ENCODE assay signal across 8 cellular contexts in the genomic region with DNA sequence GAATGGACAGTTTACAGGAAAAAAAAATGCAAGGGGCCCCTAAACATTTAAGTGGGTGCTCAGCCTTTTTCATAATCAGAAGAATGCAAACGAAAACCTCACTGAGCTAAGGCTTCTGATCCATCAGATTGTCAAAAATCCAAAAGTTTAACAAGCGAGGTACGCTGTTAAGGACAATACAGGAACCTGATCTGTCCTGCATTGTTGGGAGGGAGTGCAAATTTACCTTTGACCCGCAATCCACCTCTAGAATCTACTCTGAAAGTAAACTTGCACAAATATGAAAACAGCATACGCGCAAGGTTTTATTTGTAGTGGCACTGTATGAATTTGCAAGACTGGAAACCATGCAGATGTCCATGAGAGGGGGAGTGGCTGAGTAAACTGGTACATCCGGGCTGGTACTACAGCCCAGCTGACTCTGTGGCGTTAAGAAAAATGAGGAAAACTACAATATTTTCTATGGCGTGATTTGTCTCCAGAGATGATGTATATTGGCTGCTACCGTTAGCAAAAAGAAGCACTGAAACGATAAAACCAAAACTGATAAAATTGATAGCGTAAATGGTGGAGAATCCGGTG. TPM values are rescaled to one million over a fixed set of nuclear protein-coding genes. Genes with fewer than 3 reads are reported as not detected.
DNase-seq lines count a peak whose midpoint lies in the region; ATAC-seq, FAIRE-seq and TF ChIP-seq lines count a peak whose summit lies in the region.

No MANE protein-coding gene starts in this region.

- H3K9me3 ChIP-seq in HUES64 (ENCODE audit: insufficient read depth, low read depth, low read length) (no peaks in the 10 kb centered on the region), GM12878 (replicated peaks; ENCODE audit: control insufficient read depth, insufficient read depth, low read length) (no peaks in the 10 kb centered on the region; the same call in 2 of the 3 replicates), vagina (no peaks in the 10 kb centered on the region)

- H3K9ac ChIP-seq in HUES64 (ENCODE audit: low read depth, low read length) (peak overlapping the region; percentile 80), GM12878 (ENCODE audit: control insufficient read depth, insufficient read depth, low read length) (peak overlapping the region; percentile 87)

- SMC1A ChIA-PET in GM12878 (lab: Charles Lee; ENCODE audit: uncharacterized antibody, unreplicated experiment) = interaction anchor here (0.7 to 1.6 kb wide), 3 partner anchors 9 to 219 kb away, joined by 3 to 12 read pairs (median 3); no protein-coding TSS in a partner anchor

- intact Hi-C loops in GM12878 (cut with micrococcal nuclease; ENCODE audit: unreplicated experiment) = no loop called here
- intact Hi-C loops in vagina (cut with DNase I) = no loop called here

- H3K36me3 Mint-ChIP-seq in memory B cell = peaks cover 3% of the 10 kb centered on the region

- peak overlapping the region; percentile 89 for H3K4me2 ChIP-seq in GM12878 (ENCODE audit: control insufficient read depth, insufficient read depth)

- ATAC-seq in GM12878 = no peak
- no peak for ATAC-seq in memory B cell (ENCODE audit: low read depth)
- no peak for ATAC-seq in HG03196 (IDR thresholded peaks at IDR 0.05; ENCODE audit: unreplicated experiment)
- no peak for ATAC-seq in GM18909 (IDR thresholded peaks at IDR 0.05; ENCODE audit: poor library complexity, unreplicated experiment)

- TF ChIP-seq CTCF in AG04449 (IDR thresholded peaks at IDR 0.05; ENCODE audit: insufficient read depth, low read length, missing control alignments) = no peak
- no peak for TF ChIP-seq CTCF in GM12878 (IDR thresholded peaks at IDR 0.05 in 2 of 3, conservative IDR thresholded peaks at IDR 0.05 in 1 of 3; ENCODE audit: control insufficient read depth in 2 of 3, extremely low read depth in 1 of 3, insufficient read depth in 1 of 3, low read depth in 3 of 3, low read length in 3 of 3)
- no peak for TF ChIP-seq CTCF in vagina (IDR thresholded peaks at IDR 0.05)

- BruUV-seq in GM12878 (replicated peaks; lab: Mats Ljungman, UMichigan) = TSS peak; percentile 98

- H3K9me3 Mint-ChIP-seq in memory B cell = peaks cover 2% of the 10 kb centered on the region

- TF ChIP-seq POLR2A in GM12878 (IDR thresholded peaks at IDR 0.05; ENCODE audit: low read depth, low read length) (no peak), vagina (IDR thresholded peaks at IDR 0.05) (no peak)

- H3K4me1 Mint-ChIP-seq in memory B cell = peaks cover 10% of the 10 kb centered on the region

- in situ Hi-C loops in GM12878 (cut with MboI) = no loop called here

- FAIRE-seq in GM12878 (lab: Jason Lieb, UNC) = no peak

- no peaks in the 10 kb centered on the region for H4K20me1 ChIP-seq in GM12878 (ENCODE audit: control insufficient read depth, insufficient read depth)

- 71% methylated on average over 13 of the region's 13 CpGs for WGBS in HUES64
- 49% methylated on average over 13 of the region's 13 CpGs for WGBS in GM12878 (ENCODE audit: insufficient coverage, insufficient replicate concordance, low lambda C conversion rate, missing lambda C conversion rate)

- TF ChIP-seq RAD21 in GM12878 (IDR thresholded peaks at IDR 0.05; ENCODE audit: insufficient read depth, low read depth, low read length) = no peak

- DNase-seq in AG04449 (ENCODE audit: low read depth, low spot score) (no peak), GM12878 (ENCODE audit: low read depth, low spot score) (no peak), memory B cell (ENCODE audit: low spot score in 2 of 2) (no peak), vagina (ENCODE audit: extremely low spot score in 2 of 2) (no peak)
- DNase-seq in stimulated activated CD8-positive, alpha-beta memory T cell treated with anti-CD3 and anti-CD28 coated beads, Interleukin-4, amount 100 ng/mL, for 48 hours = no peak

- CTCF ChIA-PET in AG04449 (lab: Yijun Ruan, JAX) (interaction anchor here (0.9 to 3.0 kb wide), 3 partner anchors 9 to 114 kb away, joined by 3 to 25 read pairs (median 3); no protein-coding TSS in a partner anchor), GM12878 (lab: Yijun Ruan, JAX) (interaction anchor here (0.6 to 2.7 kb wide), 5 partner anchors 9 to 472 kb away, joined by 3 to 27 read pairs (median 3); no protein-coding TSS in a partner anchor)

- no peaks in the 10 kb centered on the region for H3K79me2 ChIP-seq in GM12878 (ENCODE audit: control insufficient read depth, insufficient read depth, low read length)

- H3K4me3 Mint-ChIP-seq in memory B cell = peak overlapping the region; percentile 87

- H2AFZ ChIP-seq in GM12878 (ENCODE audit: control insufficient read depth, low read depth, low read length) = peak overlapping the region; percentile 95

- H3K4me3 ChIP-seq in AG04449 (ENCODE audit: low read depth, low read length) = peak overlapping the region; percentile 74
- H3K4me3 ChIP-seq in HUES64 (ENCODE audit: low read length) = peak overlapping the region; percentile 79
- peak overlapping the region; percentile 80 for H3K4me3 ChIP-seq in GM12878
- H3K4me3 ChIP-seq in vagina = peak overlapping the region; percentile 54 to 59

- H3K4me1 ChIP-seq in HUES64 (ENCODE audit: insufficient read depth, low read length) (peaks cover 14% of the 10 kb centered on the region), GM12878 (ENCODE audit: control insufficient read depth, insufficient read depth, low read length) (peaks cover 5% of the 10 kb centered on the region), vagina (peaks cover 21% of the 10 kb centered on the region)

- H3K27me3 Mint-ChIP-seq in memory B cell = peaks cover 2% of the 10 kb centered on the region

- H3K27ac Mint-ChIP-seq in memory B cell = peak overlapping the region; percentile 81

- H3K27me3 ChIP-seq in HUES64 (ENCODE audit: insufficient read depth, low read length) (no peaks in the 10 kb centered on the region), GM12878 (replicated peaks in 1 of 2; ENCODE audit: control insufficient read depth in 2 of 2, insufficient read depth in 2 of 2, low read length in 1 of 2) (no peaks in the 10 kb centered on the region; a peak in 1 of 4 replicates), vagina (no peaks in the 10 kb centered on the region)

- H3K36me3 ChIP-seq in HUES64 (ENCODE audit: insufficient read depth, low read length) = no peaks in the 10 kb centered on the region
- no peaks in the 10 kb centered on the region for H3K36me3 ChIP-seq in GM12878 (ENCODE audit: control insufficient read depth in 2 of 2, insufficient read depth in 2 of 2, low read length in 1 of 2)
- H3K36me3 ChIP-seq in vagina = peaks cover 0 to 7% of the 10 kb centered on the region in 2 donors

- RAD21 ChIA-PET in GM12878 (lab: Charles Lee; ENCODE audit: unreplicated experiment) = interaction anchor here (2.0 kb wide), 1 partner anchor 9 kb away, joined by 11 read pairs; no protein-coding TSS in a partner anchor

- H3K27ac ChIP-seq in HUES64 (ENCODE audit: low read depth, low read length) (peak overlapping the region; percentile 71), GM12878 (ENCODE audit: control insufficient read depth, insufficient read depth) (peak overlapping the region; percentile 71), vagina (peak overlapping the region; percentile 86)

- no peak for TF ChIP-seq EP300 in GM12878 (IDR thresholded peaks at IDR 0.05; ENCODE audit: borderline replicate concordance in 1 of 2, control insufficient read depth in 1 of 2, low read depth in 2 of 2, low read length in 2 of 2)

- POLR2A ChIA-PET in AG04449 (lab: Yijun Ruan, JAX) = interaction anchor here (0.9 to 1.3 kb wide), 5 partner anchors 9 to 115 kb away, joined by 3 to 6 read pairs (median 3); no protein-coding TSS in a partner anchor
- POLR2A ChIA-PET in GM12878 (lab: Charles Lee) = interaction anchor here (1.3 kb wide), 1 partner anchor 66 kb away, joined by 4 read pairs; no protein-coding TSS in a partner anchor

RNA-seq across cellular contexts. Expression of a gene that starts 28.8 kb away (rescaled TPM):
- not detected for polyA plus RNA-seq in HUES64 (2013, experiment 1 of 2)
- polyA plus RNA-seq in HUES64 (2013, experiment 2 of 2) = not detected
- total RNA-seq in GM12878 (2013; cell fraction: nucleolus; rRNA removed) = not detected in 2 replicates
- total RNA-seq in GM12878 (2014; rRNA removed) (not detected in 2 replicates), GM12878 (2014; rRNA removed; fragmentation: Illumina TruSeq; extraction: Trizol) (not detected in 2 replicates), GM12878 (2021) (0.08 and 0.29 TPM in 2 replicates), vagina (4.4 TPM)
- not detected for polyA plus RNA-seq in GM12878 (2011; ENCODE audit: low read depth)
- polyA plus RNA-seq in GM12878 (2011; rRNA removed) (not detected in 2 replicates), GM12878 (2014; fragmentation: Illumina TruSeq; extraction: Trizol) (not detected in 2 replicates), GM12878 (2014; fragmentation: Nextera tagmentation; extraction: Ambion mirVana) (not detected), GM12878 (2014; rRNA removed) (not detected in 2 replicates), GM12878 (2016; fragmentation: Nextera tagmentation; extraction: Ambion mirVana) (not detected)
- not detected in 2 replicates for polyA plus RNA-seq in GM12878 (2011; cell fraction: cytosol; rRNA removed)
- polyA plus RNA-seq in GM12878 (2011; cell fraction: nucleus; rRNA removed) = not detected in 2 replicates
- polyA plus RNA-seq in GM12878 (2012) = not detected in 2 replicates
- polyA minus RNA-seq in GM12878 (2011; rRNA and poly(A)+ RNA removed) = not detected in 2 replicates
- not detected in 2 replicates for polyA minus RNA-seq in GM12878 (2011; cell fraction: cytosol; rRNA and poly(A)+ RNA removed)
- not detected in 2 replicates for polyA minus RNA-seq in GM12878 (2011; cell fraction: nucleus; rRNA and poly(A)+ RNA removed)

RNA-seq across cellular contexts. Expression of a gene that starts 38.4 kb away (rescaled TPM):
- polyA plus RNA-seq in HUES64 (2013, experiment 1 of 2) = 15.6 TPM
- 19.8 TPM for polyA plus RNA-seq in HUES64 (2013, experiment 2 of 2)
- 0.33 and 0.54 TPM in 2 replicates for total RNA-seq in GM12878 (2013; cell fraction: nucleolus; rRNA removed)
- total RNA-seq in GM12878 (2014; rRNA removed) (0.56 and 1.9 TPM in 2 replicates), GM12878 (2014; rRNA removed; fragmentation: Illumina TruSeq; extraction: Trizol) (0.49 and 0.60 TPM in 2 replicates), GM12878 (2021) (1.1 and 1.3 TPM in 2 replicates), vagina (114 TPM)
- 0.50 TPM for polyA plus RNA-seq in GM12878 (2011; ENCODE audit: low read depth)
- polyA plus RNA-seq in GM12878 (2011; rRNA removed) (0.15 and 0.30 TPM in 2 replicates), GM12878 (2014; fragmentation: Illumina TruSeq; extraction: Trizol) (0.96 and 3.4 TPM in 2 replicates), GM12878 (2014; fragmentation: Nextera tagmentation; extraction: Ambion mirVana) (under 1 TPM; 0.03 to 0.16 TPM), GM12878 (2014; rRNA removed) (0.48 and 2.0 TPM in 2 replicates), GM12878 (2016; fragmentation: Nextera tagmentation; extraction: Ambion mirVana) (under 1 TPM; 0.08 to 0.18 TPM)
- polyA plus RNA-seq in GM12878 (2011; cell fraction: cytosol; rRNA removed) = 0.03 and 0.06 TPM in 2 replicates
- polyA plus RNA-seq in GM12878 (2011; cell fraction: nucleus; rRNA removed) = 0.06 and 0.07 TPM in 2 replicates
- polyA plus RNA-seq in GM12878 (2012) = 0.66 and 0.87 TPM in 2 replicates
- polyA minus RNA-seq in GM12878 (2011; rRNA and poly(A)+ RNA removed) = 0.10 TPM in 1 of 2 replicates, not detected in the other
- polyA minus RNA-seq in GM12878 (2011; cell fraction: cytosol; rRNA and poly(A)+ RNA removed) = not detected in 2 replicates
- polyA minus RNA-seq in GM12878 (2011; cell fraction: nucleus; rRNA and poly(A)+ RNA removed) = not detected in 2 replicates

RNA-seq across cellular contexts. Expression of a gene that starts 54.0 kb away (rescaled TPM):
- polyA plus RNA-seq in HUES64 (2013, experiment 1 of 2) = 11.5 TPM
- 10.5 TPM for polyA plus RNA-seq in HUES64 (2013, experiment 2 of 2)
- 22.2 and 23.3 TPM in 2 replicates for total RNA-seq in GM12878 (2013; cell fraction: nucleolus; rRNA removed)
- total RNA-seq in GM12878 (2014; rRNA removed) (17.0 and 18.2 TPM in 2 replicates), GM12878 (2014; rRNA removed; fragmentation: Illumina TruSeq; extraction: Trizol) (16.7 and 19.2 TPM in 2 replicates), GM12878 (2021) (26.8 and 30.4 TPM in 2 replicates), vagina (28.0 TPM)
- 18.4 TPM for polyA plus RNA-seq in GM12878 (2011; ENCODE audit: low read depth)
- polyA plus RNA-seq in GM12878 (2011; rRNA removed) (12.5 and 22.5 TPM in 2 replicates), GM12878 (2014; fragmentation: Illumina TruSeq; extraction: Trizol) (19.1 and 21.8 TPM in 2 replicates), GM12878 (2014; fragmentation: Nextera tagmentation; extraction: Ambion mirVana) (1 to 10 TPM; 1.2 to 6.5 TPM), GM12878 (2014; rRNA removed) (24.2 and 27.6 TPM in 2 replicates), GM12878 (2016; fragmentation: Nextera tagmentation; extraction: Ambion mirVana) (10 to 100 TPM; 32.6 to 36.0 TPM)
- 27.6 and 31.8 TPM in 2 replicates for polyA plus RNA-seq in GM12878 (2011; cell fraction: cytosol; rRNA removed)
- 66.5 and 72.0 TPM in 2 replicates for polyA plus RNA-seq in GM12878 (2011; cell fraction: nucleus; rRNA removed)
- polyA plus RNA-seq in GM12878 (2012) = 22.8 and 29.0 TPM in 2 replicates
- 9.0 and 10.2 TPM in 2 replicates for polyA minus RNA-seq in GM12878 (2011; rRNA and poly(A)+ RNA removed)
- polyA minus RNA-seq in GM12878 (2011; cell fraction: cytosol; rRNA and poly(A)+ RNA removed) = 6.4 and 6.7 TPM in 2 replicates
- 10.4 and 16.3 TPM in 2 replicates for polyA minus RNA-seq in GM12878 (2011; cell fraction: nucleus; rRNA and poly(A)+ RNA removed)

RNA-seq across cellular contexts. Expression of a gene that starts 54.3 kb away (rescaled TPM):
- 23.4 TPM for polyA plus RNA-seq in HUES64 (2013, experiment 1 of 2)
- polyA plus RNA-seq in HUES64 (2013, experiment 2 of 2) = 31.4 TPM
- 24.5 and 25.5 TPM in 2 replicates for total RNA-seq in GM12878 (2013; cell fraction: nucleolus; rRNA removed)
- total RNA-seq in GM12878 (2014; rRNA removed) (32.0 and 33.4 TPM in 2 replicates), GM12878 (2014; rRNA removed; fragmentation: Illumina TruSeq; extraction: Trizol) (23.2 and 26.7 TPM in 2 replicates), GM12878 (2021) (25.6 and 28.0 TPM in 2 replicates), vagina (20.9 TPM)
- polyA plus RNA-seq in GM12878 (2011; ENCODE audit: low read depth) = 43.8 TPM
- polyA plus RNA-seq in GM12878 (2011; rRNA removed) (52.0 and 64.0 TPM in 2 replicates), GM12878 (2014; fragmentation: Illumina TruSeq; extraction: Trizol) (29.9 and 44.8 TPM in 2 replicates), GM12878 (2014; fragmentation: Nextera tagmentation; extraction: Ambion mirVana) (10 to 100 TPM; 27.3 to 29.4 TPM), GM12878 (2014; rRNA removed) (35.0 and 42.7 TPM in 2 replicates), GM12878 (2016; fragmentation: Nextera tagmentation; extraction: Ambion mirVana) (10 to 100 TPM; 61.4 to 61.5 TPM)
- polyA plus RNA-seq in GM12878 (2011; cell fraction: cytosol; rRNA removed) = 31.3 and 35.8 TPM in 2 replicates
- 27.8 and 36.4 TPM in 2 replicates for polyA plus RNA-seq in GM12878 (2011; cell fraction: nucleus; rRNA removed)
- 36.6 and 41.5 TPM in 2 replicates for polyA plus RNA-seq in GM12878 (2012)
- polyA minus RNA-seq in GM12878 (2011; rRNA and poly(A)+ RNA removed) = 17.4 and 21.7 TPM in 2 replicates
- 5.7 and 7.1 TPM in 2 replicates for polyA minus RNA-seq in GM12878 (2011; cell fraction: cytosol; rRNA and poly(A)+ RNA removed)
- polyA minus RNA-seq in GM12878 (2011; cell fraction: nucleus; rRNA and poly(A)+ RNA removed) = 10.8 and 11.2 TPM in 2 replicates

Comparison
In these comparisons a context has a peak if more than half of its experiments do, and no peak if none do; other contexts are left out.
1. RNA of a gene that starts 38.4 kb away (total RNA-seq): 114 TPM in vagina (single experiment); 0.33 to 1.9 TPM in GM12878; every median in the first group is over 10 times any median in the second.
2. Peak in every context shown above with its lines, with median percentiles within 50 percentile points of each other: H3K4me3 ChIP-seq and H3K27ac ChIP-seq.